In the genomic region with DNA sequence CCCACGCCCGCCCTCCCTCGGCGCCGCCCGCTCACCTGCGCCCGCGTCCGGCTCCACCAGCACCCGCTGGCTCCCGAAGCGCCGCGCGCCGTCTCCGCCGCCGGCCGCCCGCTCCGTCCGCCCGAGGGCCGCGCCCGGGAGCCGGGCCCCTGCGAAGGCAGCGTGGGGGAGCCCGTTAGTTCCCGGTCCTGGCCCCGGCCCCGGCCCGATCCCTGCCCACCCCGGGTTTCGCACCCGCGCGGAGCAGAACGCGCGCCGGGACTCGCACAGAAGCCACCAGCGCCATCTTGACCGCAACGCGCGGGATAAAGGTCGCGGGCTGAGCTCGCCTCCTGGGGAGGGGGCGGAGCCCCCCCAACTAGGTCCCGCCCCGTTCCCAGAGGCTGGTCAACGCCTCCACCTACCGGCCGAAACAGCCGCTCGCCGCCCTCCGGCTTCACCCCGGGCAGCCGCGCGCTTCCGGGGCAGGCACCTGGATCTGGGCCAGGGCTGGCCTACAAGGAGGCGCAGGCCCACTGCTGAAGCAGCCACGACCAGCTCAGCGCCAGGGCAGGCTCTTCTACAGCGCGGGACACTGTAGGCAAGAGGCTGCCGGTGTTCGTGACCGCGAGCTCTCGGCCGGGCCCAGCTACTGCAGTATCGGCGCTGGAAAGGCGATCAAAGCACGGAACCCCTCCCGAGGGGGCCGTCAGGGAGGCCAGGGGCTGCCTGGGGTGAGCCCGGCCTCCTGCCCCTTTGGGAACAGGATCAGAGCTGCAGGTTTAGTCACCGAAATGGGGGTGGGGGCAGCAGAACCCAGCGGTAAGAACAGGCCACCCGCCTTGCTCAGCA, we compare ENCODE assay signal across 8 cellular contexts. TPM values are rescaled to one million over a fixed set of nuclear protein-coding genes. Genes with fewer than 3 reads are reported as not detected.
DNase-seq lines count a peak whose midpoint lies in the region; TF ChIP-seq lines count a peak whose summit lies in the region.

A gene with protein sequence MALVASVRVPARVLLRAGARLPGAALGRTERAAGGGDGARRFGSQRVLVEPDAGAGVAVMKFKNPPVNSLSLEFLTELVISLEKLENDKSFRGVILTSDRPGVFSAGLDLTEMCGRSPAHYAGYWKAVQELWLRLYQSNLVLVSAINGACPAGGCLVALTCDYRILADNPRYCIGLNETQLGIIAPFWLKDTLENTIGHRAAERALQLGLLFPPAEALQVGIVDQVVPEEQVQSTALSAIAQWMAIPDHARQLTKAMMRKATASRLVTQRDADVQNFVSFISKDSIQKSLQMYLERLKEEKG (minus strand): TSS at position 307 of the 831 bp plus-strand sequence. CDS start 21 bp downstream, at position 286.

- H3K9me3 ChIP-seq in SJSA1 (replicated peaks) (no peaks in the 10 kb centered on the region), neuronal stem cell (replicated peaks in 1 of 2; ENCODE audit: control insufficient read depth in 2 of 2, insufficient read depth in 1 of 2, low read depth in 1 of 2, low read length in 2 of 2) (no peaks in the 10 kb centered on the region)

- H3K9ac ChIP-seq in neuronal stem cell (ENCODE audit: low read depth, low read length, poor library complexity): peak within 1 kb of the TSS; percentile 81

- peak within 1 kb of the TSS; percentile 60 for H2AK5ac ChIP-seq in neuronal stem cell (ENCODE audit: low read depth, low read length)

- WGBS in neuronal stem cell (ENCODE audit: extremely low coverage in 2 of 2, insufficient read length in 2 of 2, insufficient replicate concordance in 1 of 2), 2 donors: no CpG with 5 or more reads among the region's 90 CpGs

- in situ Hi-C loops in G401 (cut with HindIII; ENCODE audit: low sequenced_read_pairs): no loop called here

- H3K4ac ChIP-seq in neuronal stem cell (ENCODE audit: low read length): no peak within 1 kb of the TSS

- H3K27ac ChIP-seq in SJSA1 (peak within 1 kb of the TSS; percentile 31), neuronal stem cell (replicated peaks; ENCODE audit: low read length) (peak within 1 kb of the TSS; percentile 83)

- H3K27me3 ChIP-seq in SJSA1 (replicated peaks) (no peaks in the 10 kb centered on the region), neuronal stem cell (ENCODE audit: control insufficient read depth in 3 of 3, insufficient read depth in 3 of 3, low read depth in 1 of 3, low read length in 3 of 3) (no peaks in the 10 kb centered on the region)

- no peak within 1 kb of the TSS for H4K91ac ChIP-seq in neuronal stem cell (ENCODE audit: low read depth, low read length, poor library complexity)

- H3K36me3 ChIP-seq in SJSA1: peaks cover 73% of the 10 kb centered on the region
- peaks cover 34 to 75% of the 10 kb centered on the region in 2 donors for H3K36me3 ChIP-seq in neuronal stem cell (replicated peaks in 1 of 2; ENCODE audit: control insufficient read depth in 2 of 2, insufficient read depth in 2 of 2, low read length in 2 of 2)

- H2BK120ac ChIP-seq in neuronal stem cell (ENCODE audit: low read depth, low read length): no peak within 1 kb of the TSS

- H3K4me3 ChIP-seq in SJSA1 (peak within 1 kb of the TSS; percentile 76), neuronal stem cell (ENCODE audit: low read length in 2 of 2) (peak within 1 kb of the TSS; percentile 74 to 89)

- peak within 1 kb of the TSS; percentile 93 for H3K18ac ChIP-seq in neuronal stem cell (ENCODE audit: low read length)

- peaks cover 7% of the 10 kb centered on the region for H3K79me1 ChIP-seq in neuronal stem cell (ENCODE audit: low read depth, low read length)

- H2BK15ac ChIP-seq in neuronal stem cell (ENCODE audit: low read length): peak within 1 kb of the TSS; percentile 37

- H4K8ac ChIP-seq in neuronal stem cell (ENCODE audit: low read depth, low read length): no peak within 1 kb of the TSS

- no peak for TF ChIP-seq CTCF in subcutaneous adipose tissue (IDR thresholded peaks at IDR 0.05; ENCODE audit: low read depth)

- peak within 1 kb of the TSS; percentile 93 for H2AFZ ChIP-seq in neuronal stem cell (ENCODE audit: low read length)

- no peak within 1 kb of the TSS for H2BK12ac ChIP-seq in neuronal stem cell (ENCODE audit: low read length)

- H3K4me1 ChIP-seq in SJSA1 (replicated peaks) (peaks cover 13% of the 10 kb centered on the region), neuronal stem cell (ENCODE audit: control insufficient read depth in 2 of 2, insufficient read depth in 1 of 2, low read depth in 1 of 2, low read length in 2 of 2) (peaks cover 9 to 11% of the 10 kb centered on the region in 2 donors)

- H3K4me2 ChIP-seq in neuronal stem cell (ENCODE audit: insufficient read depth, low read length, poor library complexity, severe bottlenecking): peak within 1 kb of the TSS; percentile 66

- H2BK5ac ChIP-seq in neuronal stem cell (ENCODE audit: low read length): peak within 1 kb of the TSS; percentile 95

- DNase-seq in G401 (ENCODE audit: low spot score) (peak; percentile 94), H4 (ENCODE audit: low spot score) (peak; percentile 88), M059J (ENCODE audit: low read depth) (peak; percentile 93), SJSA1 (ENCODE audit: low read depth in 1 of 2, low spot score in 2 of 2) (peak; percentile 97 to 98), foreskin melanocyte (peak; percentile 74), neuronal stem cell (ENCODE audit: low spot score) (peak; percentile 87)
- DNase-seq in activated naive CD4-positive, alpha-beta T cell (lab: John Stamatoyannopoulos, UW): peak; percentile 27 to 68 (median 50)

- H3K14ac ChIP-seq in neuronal stem cell (ENCODE audit: low read length): no peak within 1 kb of the TSS

- H3K23ac ChIP-seq in neuronal stem cell (ENCODE audit: low read depth, low read length, poor library complexity): peak within 1 kb of the TSS; percentile 94

RNA-seq across cellular contexts. Expression of the gene that starts here (rescaled TPM):
- total RNA-seq in G401 (2014; rRNA removed; shearing (Covaris generic)): 52.9 and 71.9 TPM in 2 replicates
- total RNA-seq in H4 (2014; rRNA removed; shearing (Covaris generic)): 37.6 and 48.8 TPM in 2 replicates
- 37.3 and 75.1 TPM in 2 replicates for total RNA-seq in M059J (2014; rRNA removed; shearing (Covaris generic))
- total RNA-seq in SJSA1 (2014; rRNA removed; shearing (Covaris generic)): 80.2 and 93.3 TPM in 2 replicates
- 58.4 TPM for polyA plus RNA-seq in neuronal stem cell (2013, experiment 1 of 2)
- 57.0 TPM for polyA plus RNA-seq in neuronal stem cell (2013, experiment 2 of 2)
- total RNA-seq in subcutaneous adipose tissue: 10 to 100 TPM; 32.4 to 96.5 (median 49.8) TPM

Comparison
In these comparisons a context has a peak if more than half of its experiments do, and no peak if none do; other contexts are left out.
1. Peak in every context shown above with its lines: DNase-seq, H3K4me3 ChIP-seq and H3K27ac ChIP-seq.